8 cellular contexts compared by ENCODE assay signal in the genomic region with DNA sequence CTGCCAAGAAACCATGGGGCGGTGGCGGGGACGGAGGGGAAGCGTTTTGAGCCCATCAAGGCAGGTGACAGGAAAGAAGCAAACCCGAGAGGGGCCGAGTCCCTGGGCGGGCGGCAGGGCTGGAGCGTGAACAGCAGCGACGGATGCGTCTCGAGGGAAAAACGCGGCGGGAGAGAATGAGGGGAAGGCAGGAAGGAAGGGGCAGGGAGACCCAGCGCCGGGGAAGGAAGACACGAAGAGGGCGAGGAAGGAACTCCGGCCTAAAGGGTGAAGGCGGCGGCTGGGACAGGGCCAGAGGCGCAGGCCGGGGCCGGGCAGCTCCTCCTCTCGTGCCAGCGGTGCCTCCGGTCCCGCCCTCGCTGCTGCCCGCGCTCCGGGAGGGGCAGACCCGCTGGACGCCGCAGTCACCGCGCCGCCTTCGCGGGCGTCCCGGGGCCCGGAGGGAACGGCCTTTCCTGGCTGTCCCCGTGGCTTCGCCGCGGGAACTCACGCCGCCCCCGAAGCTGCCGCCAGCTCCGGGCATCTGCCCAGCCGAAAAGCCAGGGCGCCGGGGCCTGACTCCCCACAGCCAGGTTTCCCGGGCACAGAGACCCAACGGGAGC. TPM values are rescaled to one million over a fixed set of nuclear protein-coding genes. Genes with fewer than 3 reads are reported as not detected.
DNase-seq lines count a peak whose midpoint lies in the region; ATAC-seq and TF ChIP-seq lines count a peak whose summit lies in the region.

No MANE protein-coding gene starts in this region.

- POLR2A ChIA-PET in activated CD4-positive, alpha-beta memory T cell treated with anti-CD3 and anti-CD28 coated beads, Interleukin-2, amount 10 ng/mL, durations not matched to agents 7 days and 5 days (lab: Charles Lee), result interaction anchor here (1.0 to 1.2 kb wide), 3 partner anchors 20 to 90 kb away, joined by 3 to 7 read pairs (median 3); no protein-coding TSS in a partner anchor

- H3K4me2 ChIP-seq in DOHH2 (ENCODE audit: low read length), result peak overlapping the region; percentile 81

- H3K27ac Mint-ChIP-seq in IgD-negative memory B cell, result peak overlapping the region in 1 of 3 donors; percentile 66
- H3K27ac Mint-ChIP-seq in activated CD4-positive, alpha-beta memory T cell treated with anti-CD3 and anti-CD28 coated beads, Interleukin-2, amount 10 ng/mL, durations not matched to agents 7 days and 5 days, result no peak overlapping the region

- H3K36me3 ChIP-seq in DOHH2 (ENCODE audit: control insufficient read depth, low read length), result no peaks in the 10 kb centered on the region
- H3K36me3 ChIP-seq in vagina, result no peaks in the 10 kb centered on the region

- peaks cover 48% of the 10 kb centered on the region for H3K27me3 ChIP-seq in DOHH2 (ENCODE audit: control insufficient read depth, low read length)
- no peaks in the 10 kb centered on the region for H3K27me3 ChIP-seq in vagina

- H3K4me3 Mint-ChIP-seq in IgD-negative memory B cell, result peak overlapping the region; percentile 84 to 91 (median 86)
- peak overlapping the region; percentile 79 for H3K4me3 Mint-ChIP-seq in activated CD4-positive, alpha-beta memory T cell treated with anti-CD3 and anti-CD28 coated beads, Interleukin-2, amount 10 ng/mL, durations not matched to agents 7 days and 5 days

- H3K27me3 Mint-ChIP-seq in IgD-negative memory B cell, result peaks cover 7% of the 10 kb centered on the region
- H3K27me3 Mint-ChIP-seq in activated CD4-positive, alpha-beta memory T cell treated with anti-CD3 and anti-CD28 coated beads, Interleukin-2, amount 10 ng/mL, durations not matched to agents 7 days and 5 days, result peaks cover 44% of the 10 kb centered on the region

- H3K9me2 ChIP-seq in DOHH2 (replicated peaks; ENCODE audit: control insufficient read depth, low read length), result no peaks in the 10 kb centered on the region

- ATAC-seq in GM21528 (IDR thresholded peaks at IDR 0.05; ENCODE audit: low FRiP score, unreplicated experiment) (peak; percentile 17), HG03025 (IDR thresholded peaks at IDR 0.05; ENCODE audit: low FRiP score, unreplicated experiment) (no peak)

- no peaks in the 10 kb centered on the region for H3F3A ChIP-seq in DOHH2 (ENCODE audit: control insufficient read depth, insufficient read depth)

- peaks cover 3% of the 10 kb centered on the region for H3K36me3 Mint-ChIP-seq in IgD-negative memory B cell
- no peaks in the 10 kb centered on the region for H3K36me3 Mint-ChIP-seq in activated CD4-positive, alpha-beta memory T cell treated with anti-CD3 and anti-CD28 coated beads, Interleukin-2, amount 10 ng/mL, durations not matched to agents 7 days and 5 days (ENCODE audit: low read depth)

- no peaks in the 10 kb centered on the region for H3K9me3 Mint-ChIP-seq in IgD-negative memory B cell
- no peaks in the 10 kb centered on the region for H3K9me3 Mint-ChIP-seq in activated CD4-positive, alpha-beta memory T cell treated with anti-CD3 and anti-CD28 coated beads, Interleukin-2, amount 10 ng/mL, durations not matched to agents 7 days and 5 days

- H3K4me1 Mint-ChIP-seq in IgD-negative memory B cell, result peaks cover 6 to 11% (median 11%) of the 10 kb centered on the region in 3 donors
- peaks cover 12% of the 10 kb centered on the region for H3K4me1 Mint-ChIP-seq in activated CD4-positive, alpha-beta memory T cell treated with anti-CD3 and anti-CD28 coated beads, Interleukin-2, amount 10 ng/mL, durations not matched to agents 7 days and 5 days

- TF ChIP-seq CTCF in DOHH2 (IDR thresholded peaks at IDR 0.05; ENCODE audit: low read depth, low read length, poor library complexity, severe bottlenecking) (no peak), vagina (IDR thresholded peaks at IDR 0.05) (no peak)

- CTCF ChIA-PET in activated CD4-positive, alpha-beta memory T cell treated with anti-CD3 and anti-CD28 coated beads, Interleukin-2, amount 10 ng/mL, durations not matched to agents 7 days and 5 days (lab: Charles Lee), result interaction anchor here (1.6 kb wide), 1 partner anchor 89 kb away, joined by 5 read pairs; no protein-coding TSS in a partner anchor

- no peaks in the 10 kb centered on the region for H3K79me2 ChIP-seq in DOHH2 (ENCODE audit: control insufficient read depth, low read length)

- H4K20me1 ChIP-seq in DOHH2 (ENCODE audit: control insufficient read depth, insufficient read depth, low read depth, low read length), result no peaks in the 10 kb centered on the region

- no peak overlapping the region for H3K27ac ChIP-seq in DOHH2 (ENCODE audit: low read depth, low read length)
- peak overlapping the region; percentile 92 for H3K27ac ChIP-seq in vagina

- H3K4me1 ChIP-seq in DOHH2 (ENCODE audit: control insufficient read depth, low read length), result peaks cover 10% of the 10 kb centered on the region
- peaks cover 41% of the 10 kb centered on the region for H3K4me1 ChIP-seq in vagina

- no peak for TF ChIP-seq POLR2A in vagina (IDR thresholded peaks at IDR 0.05)

- no peaks in the 10 kb centered on the region for H3K9me3 ChIP-seq in DOHH2 (ENCODE audit: control insufficient read depth, insufficient read depth, low read length)
- H3K9me3 ChIP-seq in vagina, result no peaks in the 10 kb centered on the region

- peak; percentile 35 for DNase-seq in activated CD4-positive, alpha-beta memory T cell treated with anti-CD3 and anti-CD28 coated beads, Interleukin-2, amount 10 ng/mL, durations not matched to agents 7 days and 5 days
- DNase-seq in fibroblast of gingiva (ENCODE audit: low read depth) (peak; percentile 67), myocyte (ENCODE audit: low read depth) (peak; percentile 75), vagina (ENCODE audit: extremely low spot score in 2 of 2) (peak in 1 of 2 donors; percentile 89)

- intact Hi-C loops in vagina (cut with DNase I), result loop anchor here (10.0 kb wide), 1 partner anchor 87 kb away; no protein-coding TSS in a partner anchor

- peak overlapping the region; percentile 76 for H3K4me3 ChIP-seq in DOHH2 (ENCODE audit: low read length)
- H3K4me3 ChIP-seq in vagina, result peak overlapping the region; percentile 77 to 97

RNA-seq across cellular contexts. Expression of a gene that starts 0.8 kb away (rescaled TPM):
- polyA plus RNA-seq in IgD-negative memory B cell, result 0.81 TPM
- 1 to 10 TPM; 7.4 to 7.5 TPM for total RNA-seq in activated CD4-positive, alpha-beta memory T cell treated with anti-CD3 and anti-CD28 coated beads, Interleukin-2, amount 10 ng/mL, durations not matched to agents 7 days and 5 days
- 27.2 and 29.0 TPM in 2 replicates for total RNA-seq in myocyte
- 37.9 TPM for polyA plus RNA-seq in myocyte (2012)
- 64.8 TPM for total RNA-seq in vagina

RNA-seq across cellular contexts. Expression of a gene that starts 43.1 kb away (rescaled TPM):
- not detected for polyA plus RNA-seq in IgD-negative memory B cell
- under 1 TPM; 0.60 to 0.65 TPM for total RNA-seq in activated CD4-positive, alpha-beta memory T cell treated with anti-CD3 and anti-CD28 coated beads, Interleukin-2, amount 10 ng/mL, durations not matched to agents 7 days and 5 days
- total RNA-seq in myocyte, result 0.48 and 0.57 TPM in 2 replicates
- polyA plus RNA-seq in myocyte (2012), result 0.32 TPM
- 0.49 TPM for total RNA-seq in vagina
